Comparison of ENCODE assay signal across 1 cellular context in the genomic region with DNA sequence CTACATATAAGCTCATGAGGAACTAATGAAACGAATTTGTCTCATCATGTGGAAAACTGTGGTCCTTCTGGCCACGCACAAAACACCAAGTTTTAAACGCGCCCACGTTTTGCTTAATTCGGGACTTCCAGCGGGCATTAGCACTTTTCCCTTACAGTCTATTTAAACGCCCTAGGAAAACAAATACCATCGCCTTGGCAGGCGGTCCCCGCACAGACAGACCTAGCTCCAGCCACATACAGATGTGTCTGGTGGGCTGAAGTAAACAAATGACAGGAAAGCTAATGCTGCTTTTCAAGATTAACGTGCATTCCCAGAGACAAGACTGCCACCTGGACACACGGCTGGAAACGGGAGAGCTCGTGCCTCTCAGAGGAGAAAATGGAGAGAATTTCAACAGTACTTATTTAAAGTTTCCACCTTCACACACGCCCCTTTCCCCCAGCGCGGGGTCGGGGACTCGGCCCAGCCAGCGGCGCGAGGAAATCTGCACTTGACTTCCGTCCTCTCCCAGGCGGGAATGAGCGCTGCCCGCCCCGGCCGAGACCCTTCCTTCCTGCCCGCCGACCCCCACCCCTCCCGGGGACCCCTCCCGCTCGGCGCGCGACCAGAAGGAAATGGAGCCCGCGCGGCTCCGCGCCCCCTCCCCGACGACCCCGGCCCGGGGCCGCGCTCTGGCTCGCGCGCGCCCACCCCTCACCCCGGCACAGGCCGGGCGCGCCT.
TF ChIP-seq lines count a peak whose summit lies in the region.

No MANE protein-coding gene starts in this region.

TF ChIP-seq in HepG2, 621 proteins besides CTCF, POLR2A, EP300 and RAD21 (continued from another document and continues in another):
- TF ChIP-seq, protein P1, sequence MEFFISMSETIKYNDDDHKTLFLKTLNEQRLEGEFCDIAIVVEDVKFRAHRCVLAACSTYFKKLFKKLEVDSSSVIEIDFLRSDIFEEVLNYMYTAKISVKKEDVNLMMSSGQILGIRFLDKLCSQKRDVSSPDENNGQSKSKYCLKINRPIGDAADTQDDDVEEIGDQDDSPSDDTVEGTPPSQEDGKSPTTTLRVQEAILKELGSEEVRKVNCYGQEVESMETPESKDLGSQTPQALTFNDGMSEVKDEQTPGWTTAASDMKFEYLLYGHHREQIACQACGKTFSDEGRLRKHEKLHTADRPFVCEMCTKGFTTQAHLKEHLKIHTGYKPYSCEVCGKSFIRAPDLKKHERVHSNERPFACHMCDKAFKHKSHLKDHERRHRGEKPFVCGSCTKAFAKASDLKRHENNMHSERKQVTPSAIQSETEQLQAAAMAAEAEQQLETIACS (CRISPR knock-in tag; IDR thresholded peaks at IDR 0.05): peak; percentile 50
- TF ChIP-seq FOXP1 (IDR thresholded peaks at IDR 0.05) (no peak), FOXP1 (CRISPR knock-in tag; IDR thresholded peaks at IDR 0.05) (peak; percentile 16; the same call in 1 of the 2 replicates), ZNF614 (CRISPR knock-in tag; IDR thresholded peaks at IDR 0.05; ENCODE audit: borderline replicate concordance) (peak; percentile 23; the same call in 1 of the 2 replicates), KMT2B (CRISPR knock-in tag; IDR thresholded peaks at IDR 0.05) (0 out of 2 replicates have a peak, but pooled peaks have one; percentile 36), ZNF891 (CRISPR knock-in tag; IDR thresholded peaks at IDR 0.05) (0 out of 2 replicates have a peak, but pooled peaks have one; percentile 30), ZFX (CRISPR knock-in tag; IDR thresholded peaks at IDR 0.05; ENCODE audit: low read depth) (peak; percentile 57), KDM2A (CRISPR knock-in tag; IDR thresholded peaks at IDR 0.05; ENCODE audit: borderline replicate concordance, low read depth) (0 out of 2 replicates have a peak, but pooled peaks have one; percentile 19), ZNF260 (CRISPR knock-in tag; IDR thresholded peaks at IDR 0.05; ENCODE audit: borderline replicate concordance, low read depth) (no peak), BCL6 (CRISPR knock-in tag; IDR thresholded peaks at IDR 0.05) (peak; percentile 55), HDAC1 (CRISPR knock-in tag; IDR thresholded peaks at IDR 0.05) (no peak), PHF21A (CRISPR knock-in tag; IDR thresholded peaks at IDR 0.05) (peak; percentile 31; the same call in 1 of the 2 replicates), KLF15 (CRISPR knock-in tag; IDR thresholded peaks at IDR 0.05; ENCODE audit: borderline replicate concordance) (no peak), MIER3 (CRISPR knock-in tag; IDR thresholded peaks at IDR 0.05; ENCODE audit: borderline replicate concordance) (no peak), ZNF501 (CRISPR knock-in tag; IDR thresholded peaks at IDR 0.05) (0 out of 2 replicates have a peak, but pooled peaks have one; percentile 26), DMAP1 (CRISPR knock-in tag; IDR thresholded peaks at IDR 0.05) (peak; percentile 35; the same call in 1 of the 2 replicates), SAP130 (CRISPR knock-in tag; IDR thresholded peaks at IDR 0.05; ENCODE audit: low read depth) (peak; percentile 67; the same call in 1 of the 2 replicates)
- TF ChIP-seq, protein P2, sequence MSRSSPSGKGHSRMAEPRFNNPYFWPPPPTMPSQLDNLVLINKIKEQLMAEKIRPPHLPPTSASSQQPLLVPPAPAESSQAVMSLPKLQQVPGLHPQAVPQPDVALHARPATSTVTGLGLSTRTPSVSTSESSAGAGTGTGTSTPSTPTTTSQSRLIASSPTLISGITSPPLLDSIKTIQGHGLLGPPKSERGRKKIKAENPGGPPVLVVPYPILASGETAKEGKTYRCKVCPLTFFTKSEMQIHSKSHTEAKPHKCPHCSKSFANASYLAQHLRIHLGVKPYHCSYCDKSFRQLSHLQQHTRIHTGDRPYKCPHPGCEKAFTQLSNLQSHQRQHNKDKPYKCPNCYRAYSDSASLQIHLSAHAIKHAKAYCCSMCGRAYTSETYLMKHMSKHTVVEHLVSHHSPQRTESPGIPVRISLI (CRISPR knock-in tag; IDR thresholded peaks at IDR 0.05; ENCODE audit: borderline replicate concordance): no peak
- TF ChIP-seq, protein P3, sequence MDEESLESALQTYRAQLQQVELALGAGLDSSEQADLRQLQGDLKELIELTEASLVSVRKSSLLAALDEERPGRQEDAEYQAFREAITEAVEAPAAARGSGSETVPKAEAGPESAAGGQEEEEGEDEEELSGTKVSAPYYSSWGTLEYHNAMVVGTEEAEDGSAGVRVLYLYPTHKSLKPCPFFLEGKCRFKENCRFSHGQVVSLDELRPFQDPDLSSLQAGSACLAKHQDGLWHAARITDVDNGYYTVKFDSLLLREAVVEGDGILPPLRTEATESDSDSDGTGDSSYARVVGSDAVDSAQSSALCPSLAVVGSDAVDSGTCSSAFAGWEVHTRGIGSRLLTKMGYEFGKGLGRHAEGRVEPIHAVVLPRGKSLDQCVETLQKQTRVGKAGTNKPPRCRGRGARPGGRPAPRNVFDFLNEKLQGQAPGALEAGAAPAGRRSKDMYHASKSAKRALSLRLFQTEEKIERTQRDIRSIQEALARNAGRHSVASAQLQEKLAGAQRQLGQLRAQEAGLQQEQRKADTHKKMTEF (CRISPR knock-in tag; IDR thresholded peaks at IDR 0.05): peak; percentile 26; the same call in 1 of the 2 replicates
- TF ChIP-seq, protein P4, sequence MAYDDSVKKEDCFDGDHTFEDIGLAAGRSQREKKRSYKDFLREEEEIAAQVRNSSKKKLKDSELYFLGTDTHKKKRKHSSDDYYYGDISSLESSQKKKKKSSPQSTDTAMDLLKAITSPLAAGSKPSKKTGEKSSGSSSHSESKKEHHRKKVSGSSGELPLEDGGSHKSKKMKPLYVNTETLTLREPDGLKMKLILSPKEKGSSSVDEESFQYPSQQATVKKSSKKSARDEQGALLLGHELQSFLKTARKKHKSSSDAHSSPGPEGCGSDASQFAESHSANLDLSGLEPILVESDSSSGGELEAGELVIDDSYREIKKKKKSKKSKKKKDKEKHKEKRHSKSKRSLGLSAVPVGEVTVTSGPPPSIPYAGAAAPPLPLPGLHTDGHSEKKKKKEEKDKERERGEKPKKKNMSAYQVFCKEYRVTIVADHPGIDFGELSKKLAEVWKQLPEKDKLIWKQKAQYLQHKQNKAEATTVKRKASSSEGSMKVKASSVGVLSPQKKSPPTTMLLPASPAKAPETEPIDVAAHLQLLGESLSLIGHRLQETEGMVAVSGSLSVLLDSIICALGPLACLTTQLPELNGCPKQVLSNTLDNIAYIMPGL (CRISPR knock-in tag; IDR thresholded peaks at IDR 0.05; ENCODE audit: borderline replicate concordance in 1 of 2, low read depth in 1 of 2): peak in 1 of 2 experiments; percentile 66; a peak in 3 of 4 replicates
- TF ChIP-seq, protein P5, sequence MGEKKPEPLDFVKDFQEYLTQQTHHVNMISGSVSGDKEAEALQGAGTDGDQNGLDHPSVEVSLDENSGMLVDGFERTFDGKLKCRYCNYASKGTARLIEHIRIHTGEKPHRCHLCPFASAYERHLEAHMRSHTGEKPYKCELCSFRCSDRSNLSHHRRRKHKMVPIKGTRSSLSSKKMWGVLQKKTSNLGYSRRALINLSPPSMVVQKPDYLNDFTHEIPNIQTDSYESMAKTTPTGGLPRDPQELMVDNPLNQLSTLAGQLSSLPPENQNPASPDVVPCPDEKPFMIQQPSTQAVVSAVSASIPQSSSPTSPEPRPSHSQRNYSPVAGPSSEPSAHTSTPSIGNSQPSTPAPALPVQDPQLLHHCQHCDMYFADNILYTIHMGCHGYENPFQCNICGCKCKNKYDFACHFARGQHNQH (CRISPR knock-in tag; IDR thresholded peaks at IDR 0.05): 0 out of 2 replicates have a peak, but pooled peaks have one; percentile 32
- TF ChIP-seq, protein P6, sequence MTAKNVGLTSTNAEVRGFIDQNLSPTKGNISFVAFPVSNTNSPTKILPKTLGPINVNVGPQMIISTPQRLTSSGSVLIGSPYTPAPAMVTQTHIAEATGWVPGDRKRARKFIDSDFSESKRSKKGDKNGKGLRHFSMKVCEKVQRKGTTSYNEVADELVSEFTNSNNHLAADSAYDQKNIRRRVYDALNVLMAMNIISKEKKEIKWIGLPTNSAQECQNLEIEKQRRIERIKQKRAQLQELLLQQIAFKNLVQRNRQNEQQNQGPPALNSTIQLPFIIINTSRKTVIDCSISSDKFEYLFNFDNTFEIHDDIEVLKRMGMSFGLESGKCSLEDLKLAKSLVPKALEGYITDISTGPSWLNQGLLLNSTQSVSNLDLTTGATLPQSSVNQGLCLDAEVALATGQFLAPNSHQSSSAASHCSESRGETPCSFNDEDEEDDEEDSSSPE (CRISPR knock-in tag; IDR thresholded peaks at IDR 0.05): peak; percentile 66
- TF ChIP-seq, protein P7, sequence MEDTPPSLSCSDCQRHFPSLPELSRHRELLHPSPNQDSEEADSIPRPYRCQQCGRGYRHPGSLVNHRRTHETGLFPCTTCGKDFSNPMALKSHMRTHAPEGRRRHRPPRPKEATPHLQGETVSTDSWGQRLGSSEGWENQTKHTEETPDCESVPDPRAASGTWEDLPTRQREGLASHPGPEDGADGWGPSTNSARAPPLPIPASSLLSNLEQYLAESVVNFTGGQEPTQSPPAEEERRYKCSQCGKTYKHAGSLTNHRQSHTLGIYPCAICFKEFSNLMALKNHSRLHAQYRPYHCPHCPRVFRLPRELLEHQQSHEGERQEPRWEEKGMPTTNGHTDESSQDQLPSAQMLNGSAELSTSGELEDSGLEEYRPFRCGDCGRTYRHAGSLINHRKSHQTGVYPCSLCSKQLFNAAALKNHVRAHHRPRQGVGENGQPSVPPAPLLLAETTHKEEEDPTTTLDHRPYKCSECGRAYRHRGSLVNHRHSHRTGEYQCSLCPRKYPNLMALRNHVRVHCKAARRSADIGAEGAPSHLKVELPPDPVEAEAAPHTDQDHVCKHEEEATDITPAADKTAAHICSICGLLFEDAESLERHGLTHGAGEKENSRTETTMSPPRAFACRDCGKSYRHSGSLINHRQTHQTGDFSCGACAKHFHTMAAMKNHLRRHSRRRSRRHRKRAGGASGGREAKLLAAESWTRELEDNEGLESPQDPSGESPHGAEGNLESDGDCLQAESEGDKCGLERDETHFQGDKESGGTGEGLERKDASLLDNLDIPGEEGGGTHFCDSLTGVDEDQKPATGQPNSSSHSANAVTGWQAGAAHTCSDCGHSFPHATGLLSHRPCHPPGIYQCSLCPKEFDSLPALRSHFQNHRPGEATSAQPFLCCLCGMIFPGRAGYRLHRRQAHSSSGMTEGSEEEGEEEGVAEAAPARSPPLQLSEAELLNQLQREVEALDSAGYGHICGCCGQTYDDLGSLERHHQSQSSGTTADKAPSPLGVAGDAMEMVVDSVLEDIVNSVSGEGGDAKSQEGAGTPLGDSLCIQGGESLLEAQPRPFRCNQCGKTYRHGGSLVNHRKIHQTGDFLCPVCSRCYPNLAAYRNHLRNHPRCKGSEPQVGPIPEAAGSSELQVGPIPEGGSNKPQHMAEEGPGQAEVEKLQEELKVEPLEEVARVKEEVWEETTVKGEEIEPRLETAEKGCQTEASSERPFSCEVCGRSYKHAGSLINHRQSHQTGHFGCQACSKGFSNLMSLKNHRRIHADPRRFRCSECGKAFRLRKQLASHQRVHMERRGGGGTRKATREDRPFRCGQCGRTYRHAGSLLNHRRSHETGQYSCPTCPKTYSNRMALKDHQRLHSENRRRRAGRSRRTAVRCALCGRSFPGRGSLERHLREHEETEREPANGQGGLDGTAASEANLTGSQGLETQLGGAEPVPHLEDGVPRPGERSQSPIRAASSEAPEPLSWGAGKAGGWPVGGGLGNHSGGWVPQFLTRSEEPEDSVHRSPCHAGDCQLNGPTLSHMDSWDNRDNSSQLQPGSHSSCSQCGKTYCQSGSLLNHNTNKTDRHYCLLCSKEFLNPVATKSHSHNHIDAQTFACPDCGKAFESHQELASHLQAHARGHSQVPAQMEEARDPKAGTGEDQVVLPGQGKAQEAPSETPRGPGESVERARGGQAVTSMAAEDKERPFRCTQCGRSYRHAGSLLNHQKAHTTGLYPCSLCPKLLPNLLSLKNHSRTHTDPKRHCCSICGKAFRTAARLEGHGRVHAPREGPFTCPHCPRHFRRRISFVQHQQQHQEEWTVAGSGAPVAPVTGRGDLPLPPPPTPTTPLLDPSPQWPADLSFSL (CRISPR knock-in tag; IDR thresholded peaks at IDR 0.05): peak; percentile 25; the same call in 1 of the 2 replicates
- TF ChIP-seq, protein P8, sequence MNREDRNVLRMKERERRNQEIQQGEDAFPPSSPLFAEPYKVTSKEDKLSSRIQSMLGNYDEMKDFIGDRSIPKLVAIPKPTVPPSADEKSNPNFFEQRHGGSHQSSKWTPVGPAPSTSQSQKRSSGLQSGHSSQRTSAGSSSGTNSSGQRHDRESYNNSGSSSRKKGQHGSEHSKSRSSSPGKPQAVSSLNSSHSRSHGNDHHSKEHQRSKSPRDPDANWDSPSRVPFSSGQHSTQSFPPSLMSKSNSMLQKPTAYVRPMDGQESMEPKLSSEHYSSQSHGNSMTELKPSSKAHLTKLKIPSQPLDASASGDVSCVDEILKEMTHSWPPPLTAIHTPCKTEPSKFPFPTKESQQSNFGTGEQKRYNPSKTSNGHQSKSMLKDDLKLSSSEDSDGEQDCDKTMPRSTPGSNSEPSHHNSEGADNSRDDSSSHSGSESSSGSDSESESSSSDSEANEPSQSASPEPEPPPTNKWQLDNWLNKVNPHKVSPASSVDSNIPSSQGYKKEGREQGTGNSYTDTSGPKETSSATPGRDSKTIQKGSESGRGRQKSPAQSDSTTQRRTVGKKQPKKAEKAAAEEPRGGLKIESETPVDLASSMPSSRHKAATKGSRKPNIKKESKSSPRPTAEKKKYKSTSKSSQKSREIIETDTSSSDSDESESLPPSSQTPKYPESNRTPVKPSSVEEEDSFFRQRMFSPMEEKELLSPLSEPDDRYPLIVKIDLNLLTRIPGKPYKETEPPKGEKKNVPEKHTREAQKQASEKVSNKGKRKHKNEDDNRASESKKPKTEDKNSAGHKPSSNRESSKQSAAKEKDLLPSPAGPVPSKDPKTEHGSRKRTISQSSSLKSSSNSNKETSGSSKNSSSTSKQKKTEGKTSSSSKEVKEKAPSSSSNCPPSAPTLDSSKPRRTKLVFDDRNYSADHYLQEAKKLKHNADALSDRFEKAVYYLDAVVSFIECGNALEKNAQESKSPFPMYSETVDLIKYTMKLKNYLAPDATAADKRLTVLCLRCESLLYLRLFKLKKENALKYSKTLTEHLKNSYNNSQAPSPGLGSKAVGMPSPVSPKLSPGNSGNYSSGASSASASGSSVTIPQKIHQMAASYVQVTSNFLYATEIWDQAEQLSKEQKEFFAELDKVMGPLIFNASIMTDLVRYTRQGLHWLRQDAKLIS (CRISPR knock-in tag; IDR thresholded peaks at IDR 0.05): no peak
- TF ChIP-seq, protein P9, sequence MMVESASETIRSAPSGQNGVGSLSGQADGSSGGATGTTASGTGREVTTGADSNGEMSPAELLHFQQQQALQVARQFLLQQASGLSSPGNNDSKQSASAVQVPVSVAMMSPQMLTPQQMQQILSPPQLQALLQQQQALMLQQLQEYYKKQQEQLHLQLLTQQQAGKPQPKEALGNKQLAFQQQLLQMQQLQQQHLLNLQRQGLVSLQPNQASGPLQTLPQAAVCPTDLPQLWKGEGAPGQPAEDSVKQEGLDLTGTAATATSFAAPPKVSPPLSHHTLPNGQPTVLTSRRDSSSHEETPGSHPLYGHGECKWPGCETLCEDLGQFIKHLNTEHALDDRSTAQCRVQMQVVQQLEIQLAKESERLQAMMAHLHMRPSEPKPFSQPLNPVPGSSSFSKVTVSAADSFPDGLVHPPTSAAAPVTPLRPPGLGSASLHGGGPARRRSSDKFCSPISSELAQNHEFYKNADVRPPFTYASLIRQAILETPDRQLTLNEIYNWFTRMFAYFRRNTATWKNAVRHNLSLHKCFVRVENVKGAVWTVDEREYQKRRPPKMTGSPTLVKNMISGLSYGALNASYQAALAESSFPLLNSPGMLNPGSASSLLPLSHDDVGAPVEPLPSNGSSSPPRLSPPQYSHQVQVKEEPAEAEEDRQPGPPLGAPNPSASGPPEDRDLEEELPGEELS (CRISPR knock-in tag; IDR thresholded peaks at IDR 0.05): 0 out of 2 replicates have a peak, but pooled peaks have one; percentile 15
